In the genomic region with DNA sequence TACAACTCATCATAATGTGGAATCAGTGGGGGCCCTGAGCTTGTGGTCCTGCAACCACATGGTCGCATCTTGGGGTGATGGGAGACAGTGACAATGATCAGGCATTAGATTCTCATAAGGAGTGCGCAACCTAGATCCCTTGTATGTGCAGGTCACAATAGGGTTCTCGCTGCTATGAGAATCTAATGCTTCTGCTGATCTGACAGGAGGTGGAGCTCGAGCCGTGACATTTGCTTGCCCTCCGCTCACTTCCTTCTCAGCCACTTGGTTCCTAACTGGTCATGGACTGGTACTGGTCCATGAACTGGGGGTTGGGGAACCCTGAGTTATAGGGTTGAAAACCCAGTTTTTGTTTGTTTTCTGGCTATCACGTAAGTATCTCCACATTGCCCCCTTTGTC, we compare ENCODE assay signal across 21 cellular contexts.
"Had no signal": no experiment of that assay in that cellular context is flagged by ENCODE, and none has a peak within 500 bp of the region (broad histone marks: within the 10 kb centered on the region; RNA-seq: fewer than 3 reads in every experiment).

No MANE protein-coding gene starts in this region.

- ATAC-seq: gastrocnemius medialis; left ventricle myocardium superior; lower lobe of right lung; naive thymus-derived CD8-positive, alpha-beta T cell; psoas muscle; right cardiac atrium; stimulated activated naive B cell treated with anti-CD40 and anti-IgM and Interleukin-4, amounts not matched to agents 10 μg/mL and 1 μg/mL and 100 μg/mL, for 72 hours had no signal

- FAIRE-seq: colon, keratinocyte had no signal

- H3K9me3 ChIP-seq: gastrocnemius medialis, lower lobe of right lung, ovary, psoas muscle, thoracic aorta, transverse colon had no signal

- H3K4me3 ChIP-seq: dorsolateral prefrontal cortex, gastrocnemius medialis, lower lobe of right lung, ovary, psoas muscle, skin epidermis, thoracic aorta, transverse colon had no signal

- H3K4me1 ChIP-seq: gastrocnemius medialis, lower lobe of right lung, psoas muscle, transverse colon had no signal

- H3K27me3 ChIP-seq: dorsolateral prefrontal cortex, gastrocnemius medialis, ovary, transverse colon had no signal

- DNase-seq: dorsolateral prefrontal cortex; effector CD4-positive, alpha-beta T cell; gastrocnemius medialis; head of caudate nucleus; left ventricle myocardium superior; lower lobe of right lung; naive thymus-derived CD8-positive, alpha-beta T cell; nephron progenitor cell; occipital lobe; ovary; posterior cingulate gyrus; psoas muscle; right cardiac atrium; stimulated activated CD4-positive, alpha-beta T cell treated with anti-CD3 and anti-CD28 coated beads, Interleukin-15, amount 100 ng/mL, for 24 hours; stimulated activated CD4-positive, alpha-beta T cell treated with anti-CD3 and anti-CD28 coated beads, Interleukin-2, amount 100 ng/mL, for 48 hours; stimulated activated naive B cell treated with anti-CD40 and anti-IgM and Interleukin-4, amounts not matched to agents 10 μg/mL and 1 μg/mL and 100 μg/mL, for 72 hours; transverse colon had no signal

- H3K36me3 ChIP-seq: gastrocnemius medialis, lower lobe of right lung, ovary, thoracic aorta, transverse colon had no signal

- H3K27ac ChIP-seq: dorsolateral prefrontal cortex, gastrocnemius medialis, lower lobe of right lung, ovary, psoas muscle, skin epidermis, thoracic aorta, transverse colon had no signal
